Comparison of ENCODE assay signal across 23 cellular contexts in the genomic region with DNA sequence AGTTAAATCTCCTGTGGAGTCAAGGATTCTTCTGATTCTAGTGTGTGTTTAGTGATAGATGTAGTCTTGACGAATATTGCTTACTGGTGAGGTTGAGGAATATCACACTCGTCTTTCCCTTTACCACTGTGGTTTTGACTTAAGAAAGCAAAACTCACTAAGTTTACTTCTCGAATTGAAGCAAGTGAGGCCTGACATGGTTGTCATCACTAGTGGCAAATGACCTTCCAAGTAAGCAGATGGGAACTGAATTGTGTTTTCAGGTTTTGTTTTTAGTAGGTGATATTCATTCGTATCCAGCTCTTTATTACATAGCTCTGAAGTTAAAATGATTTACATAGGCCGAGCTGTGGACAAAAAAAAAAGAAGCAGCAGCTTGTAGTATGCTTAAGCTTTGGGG. TPM values are rescaled to one million over a fixed set of nuclear protein-coding genes. Genes with fewer than 3 reads are reported as not detected.
"Had no signal": no experiment of that assay in that cellular context is flagged by ENCODE, and none has a peak within 500 bp of the region (broad histone marks: within the 10 kb centered on the region; RNA-seq: fewer than 3 reads in every experiment).

No MANE protein-coding gene starts in this region.

- H3K9me3 ChIP-seq: ascending aorta, body of pancreas had no signal

- ATAC-seq: activated CD4-positive, CD25-positive, alpha-beta regulatory T cell treated with anti-CD3 and anti-CD28 coated beads, Interleukin-2, amount 50 U/mL, for 24 hours; activated CD8-positive, alpha-beta T cell treated with anti-CD3 and anti-CD28 coated beads, Interleukin-2, amount 10 ng/mL, durations not matched to agents 7 days and 5 days; body of pancreas; PC-3 had no signal

- H3K27me3 ChIP-seq: ascending aorta, body of pancreas had no signal

- H3K4me3 ChIP-seq: ascending aorta, body of pancreas had no signal

- DNase-seq: activated CD4-positive, alpha-beta T cell treated with anti-CD3 and anti-CD28 coated beads for 48 hours; activated CD4-positive, alpha-beta T cell treated with anti-CD3 and anti-CD28 coated beads, Interleukin-2, amount 50 U/mL, for 4 hours; activated CD8-positive, alpha-beta memory T cell treated with anti-CD3 and anti-CD28 coated beads, Interleukin-2, amount 50 U/mL, for 48 hours; activated CD8-positive, alpha-beta T cell treated with anti-CD3 and anti-CD28 coated beads, Interleukin-2, amount 10 ng/mL, durations not matched to agents 7 days and 5 days; activated effector memory CD4-positive, alpha-beta T cell treated with Interleukin-2 at 50 U/mL for 16 hours; activated naive CD4-positive, alpha-beta T cell; activated T-cell treated with anti-CD3 and anti-CD28 coated beads, Interleukin-2, amount 50 U/mL, for 1 hour; body of pancreas; cortex of kidney; NCI-H1105; NCI-H1436 treated with DMSO at 0.1 percent for 48 hours; NCI-H187; NCI-H2081; NCI-H446; NCI-H524; PC-3; SHP77 treated with DMSO at 0.1 percent for 48 hours had no signal

- H3K4me1 ChIP-seq: ascending aorta, body of pancreas had no signal

- H3K27ac ChIP-seq: ascending aorta, body of pancreas had no signal

- H3K36me3 ChIP-seq: ascending aorta had no signal

RNA-seq across cellular contexts. Expression of gene DSG4, which starts 20.6 kb away (rescaled TPM):
- total RNA-seq: activated CD8-positive, alpha-beta T cell treated with anti-CD3 and anti-CD28 coated beads, Interleukin-2, amount 10 ng/mL, durations not matched to agents 7 days and 5 days; activated T-helper 1 cell treated with anti-CD3 and anti-CD28 coated beads, Interleukin-12 subunit alpha, Interleukin-12 subunit beta, Interleukin-2, Interleukin-4 antibody, amounts not matched to agents 30 ng/mL and 10 ng/mL and 1 ng/mL, durations not matched to agents 14 hours and 24 hours and 36 hours; ascending aorta; body of pancreas; bronchial epithelial cell; MCF 10A; SK-MEL-5 had no signal

RNA-seq across cellular contexts. Expression of gene DSG1, which starts 38.1 kb away (rescaled TPM):
- total RNA-seq: activated CD8-positive, alpha-beta T cell treated with anti-CD3 and anti-CD28 coated beads, Interleukin-2, amount 10 ng/mL, durations not matched to agents 7 days and 5 days; activated T-helper 1 cell treated with anti-CD3 and anti-CD28 coated beads, Interleukin-12 subunit alpha, Interleukin-12 subunit beta, Interleukin-2, Interleukin-4 antibody, amounts not matched to agents 30 ng/mL and 10 ng/mL and 1 ng/mL, durations not matched to agents 14 hours and 24 hours and 36 hours; ascending aorta; MCF 10A; PC-3; SK-MEL-5 had no signal
